In the genomic region with DNA sequence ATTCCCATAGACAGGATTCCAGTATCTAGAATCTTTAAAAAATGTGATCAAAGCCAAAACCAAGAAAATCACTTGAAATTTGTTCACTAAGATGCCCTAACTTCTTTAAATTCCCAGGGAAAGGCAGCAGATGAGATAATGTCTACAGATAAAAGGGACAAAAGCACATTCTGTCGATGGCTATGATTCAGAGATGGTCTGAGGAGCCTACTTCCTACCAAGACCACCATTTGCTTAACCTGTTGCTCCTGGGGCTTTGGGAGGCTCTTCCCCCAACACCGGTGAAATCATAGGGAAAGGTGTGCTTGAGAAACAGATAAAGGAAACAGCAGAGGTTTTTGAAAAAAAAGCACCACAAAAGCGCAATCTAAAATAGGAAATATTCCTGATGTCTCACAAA, we compare ENCODE assay signal across 2 cellular contexts.
TF ChIP-seq lines count a peak whose summit lies in the region.

No MANE protein-coding gene starts in this region.

TF ChIP-seq in GM12878, 131 proteins besides CTCF, POLR2A, EP300 and RAD21 (continued from another document):
- TF ChIP-seq, protein P1, sequence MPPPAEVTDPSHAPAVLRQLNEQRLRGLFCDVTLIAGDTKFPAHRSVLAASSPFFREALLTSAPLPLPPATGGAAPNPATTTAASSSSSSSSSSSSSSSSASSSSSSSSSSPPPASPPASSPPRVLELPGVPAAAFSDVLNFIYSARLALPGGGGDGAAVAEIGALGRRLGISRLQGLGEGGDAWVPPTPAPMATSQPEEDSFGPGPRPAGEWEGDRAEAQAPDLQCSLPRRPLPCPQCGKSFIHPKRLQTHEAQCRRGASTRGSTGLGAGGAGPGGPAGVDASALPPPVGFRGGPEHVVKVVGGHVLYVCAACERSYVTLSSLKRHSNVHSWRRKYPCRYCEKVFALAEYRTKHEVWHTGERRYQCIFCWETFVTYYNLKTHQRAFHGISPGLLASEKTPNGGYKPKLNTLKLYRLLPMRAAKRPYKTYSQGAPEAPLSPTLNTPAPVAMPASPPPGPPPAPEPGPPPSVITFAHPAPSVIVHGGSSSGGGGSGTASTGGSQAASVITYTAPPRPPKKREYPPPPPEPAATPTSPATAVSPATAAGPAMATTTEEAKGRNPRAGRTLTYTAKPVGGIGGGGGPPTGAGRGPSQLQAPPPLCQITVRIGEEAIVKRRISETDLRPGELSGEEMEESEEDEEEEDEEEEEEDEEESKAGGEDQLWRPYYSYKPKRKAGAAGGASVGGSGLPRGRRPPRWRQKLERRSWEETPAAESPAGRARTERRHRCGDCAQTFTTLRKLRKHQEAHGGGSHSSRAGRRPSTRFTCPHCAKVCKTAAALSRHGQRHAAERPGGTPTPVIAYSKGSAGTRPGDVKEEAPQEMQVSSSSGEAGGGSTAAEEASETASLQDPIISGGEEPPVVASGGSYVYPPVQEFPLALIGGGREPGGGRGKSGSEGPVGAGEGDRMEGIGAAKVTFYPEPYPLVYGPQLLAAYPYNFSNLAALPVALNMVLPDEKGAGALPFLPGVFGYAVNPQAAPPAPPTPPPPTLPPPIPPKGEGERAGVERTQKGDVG (CRISPR knock-in tag; IDR thresholded peaks at IDR 0.05) = no peak
- TF ChIP-seq WRNIP1 (IDR thresholded peaks at IDR 0.05; ENCODE audit: borderline replicate concordance, low read depth, low read length) (no peak), SIN3A (IDR thresholded peaks at IDR 0.05; ENCODE audit: low read depth, low read length) (no peak), CHD2 (IDR thresholded peaks at IDR 0.05; ENCODE audit: borderline replicate concordance, low read depth, low read length) (no peak), TCF12 (IDR thresholded peaks at IDR 0.05; ENCODE audit: low read depth, low read length) (no peak)
- TF ChIP-seq, protein P2, sequence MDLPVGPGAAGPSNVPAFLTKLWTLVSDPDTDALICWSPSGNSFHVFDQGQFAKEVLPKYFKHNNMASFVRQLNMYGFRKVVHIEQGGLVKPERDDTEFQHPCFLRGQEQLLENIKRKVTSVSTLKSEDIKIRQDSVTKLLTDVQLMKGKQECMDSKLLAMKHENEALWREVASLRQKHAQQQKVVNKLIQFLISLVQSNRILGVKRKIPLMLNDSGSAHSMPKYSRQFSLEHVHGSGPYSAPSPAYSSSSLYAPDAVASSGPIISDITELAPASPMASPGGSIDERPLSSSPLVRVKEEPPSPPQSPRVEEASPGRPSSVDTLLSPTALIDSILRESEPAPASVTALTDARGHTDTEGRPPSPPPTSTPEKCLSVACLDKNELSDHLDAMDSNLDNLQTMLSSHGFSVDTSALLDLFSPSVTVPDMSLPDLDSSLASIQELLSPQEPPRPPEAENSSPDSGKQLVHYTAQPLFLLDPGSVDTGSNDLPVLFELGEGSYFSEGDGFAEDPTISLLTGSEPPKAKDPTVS (IDR thresholded peaks at IDR 0.05; ENCODE audit: low read depth, low read length) = no peak
- TF ChIP-seq, protein P3, sequence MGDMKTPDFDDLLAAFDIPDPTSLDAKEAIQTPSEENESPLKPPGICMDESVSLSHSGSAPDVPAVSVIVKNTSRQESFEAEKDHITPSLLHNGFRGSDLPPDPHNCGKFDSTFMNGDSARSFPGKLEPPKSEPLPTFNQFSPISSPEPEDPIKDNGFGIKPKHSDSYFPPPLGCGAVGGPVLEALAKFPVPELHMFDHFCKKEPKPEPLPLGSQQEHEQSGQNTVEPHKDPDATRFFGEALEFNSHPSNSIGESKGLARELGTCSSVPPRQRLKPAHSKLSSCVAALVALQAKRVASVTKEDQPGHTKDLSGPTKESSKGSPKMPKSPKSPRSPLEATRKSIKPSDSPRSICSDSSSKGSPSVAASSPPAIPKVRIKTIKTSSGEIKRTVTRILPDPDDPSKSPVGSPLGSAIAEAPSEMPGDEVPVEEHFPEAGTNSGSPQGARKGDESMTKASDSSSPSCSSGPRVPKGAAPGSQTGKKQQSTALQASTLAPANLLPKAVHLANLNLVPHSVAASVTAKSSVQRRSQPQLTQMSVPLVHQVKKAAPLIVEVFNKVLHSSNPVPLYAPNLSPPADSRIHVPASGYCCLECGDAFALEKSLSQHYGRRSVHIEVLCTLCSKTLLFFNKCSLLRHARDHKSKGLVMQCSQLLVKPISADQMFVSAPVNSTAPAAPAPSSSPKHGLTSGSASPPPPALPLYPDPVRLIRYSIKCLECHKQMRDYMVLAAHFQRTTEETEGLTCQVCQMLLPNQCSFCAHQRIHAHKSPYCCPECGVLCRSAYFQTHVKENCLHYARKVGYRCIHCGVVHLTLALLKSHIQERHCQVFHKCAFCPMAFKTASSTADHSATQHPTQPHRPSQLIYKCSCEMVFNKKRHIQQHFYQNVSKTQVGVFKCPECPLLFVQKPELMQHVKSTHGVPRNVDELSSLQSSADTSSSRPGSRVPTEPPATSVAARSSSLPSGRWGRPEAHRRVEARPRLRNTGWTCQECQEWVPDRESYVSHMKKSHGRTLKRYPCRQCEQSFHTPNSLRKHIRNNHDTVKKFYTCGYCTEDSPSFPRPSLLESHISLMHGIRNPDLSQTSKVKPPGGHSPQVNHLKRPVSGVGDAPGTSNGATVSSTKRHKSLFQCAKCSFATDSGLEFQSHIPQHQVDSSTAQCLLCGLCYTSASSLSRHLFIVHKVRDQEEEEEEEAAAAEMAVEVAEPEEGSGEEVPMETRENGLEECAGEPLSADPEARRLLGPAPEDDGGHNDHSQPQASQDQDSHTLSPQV (IDR thresholded peaks at IDR 0.05) = no peak

TF ChIP-seq in HepG2, 621 proteins besides CTCF, POLR2A, EP300 and RAD21:
- no peak for TF ChIP-seq HCFC1 (IDR thresholded peaks at IDR 0.05; ENCODE audit: low read depth, low read length)
- no peak for TF ChIP-seq ZNF746 (CRISPR knock-in tag; IDR thresholded peaks at IDR 0.05)
- TF ChIP-seq ZNF383 (CRISPR knock-in tag; IDR thresholded peaks at IDR 0.05; ENCODE audit: borderline replicate concordance) = no peak
- TF ChIP-seq MAFF (IDR thresholded peaks at IDR 0.05; ENCODE audit: low read depth, low read length) = no peak
- TF ChIP-seq SKI (IDR thresholded peaks at IDR 0.05; ENCODE audit: partially characterized antibody) = no peak
- TF ChIP-seq MTA1 (CRISPR knock-in tag; IDR thresholded peaks at IDR 0.05; ENCODE audit: borderline replicate concordance) = no peak
- no peak for TF ChIP-seq MLLT10 (CRISPR knock-in tag; IDR thresholded peaks at IDR 0.05)
- no peak for TF ChIP-seq ELF1 (CRISPR knock-in tag; IDR thresholded peaks at IDR 0.05)
- TF ChIP-seq ZNF468 (CRISPR knock-in tag; IDR thresholded peaks at IDR 0.05) = no peak
- no peak for TF ChIP-seq PPARG (CRISPR knock-in tag; conservative IDR thresholded peaks at IDR 0.05)
- no peak for TF ChIP-seq ZNF496 (CRISPR knock-in tag; IDR thresholded peaks at IDR 0.05; ENCODE audit: insufficient replicate concordance)
- TF ChIP-seq, protein P4, sequence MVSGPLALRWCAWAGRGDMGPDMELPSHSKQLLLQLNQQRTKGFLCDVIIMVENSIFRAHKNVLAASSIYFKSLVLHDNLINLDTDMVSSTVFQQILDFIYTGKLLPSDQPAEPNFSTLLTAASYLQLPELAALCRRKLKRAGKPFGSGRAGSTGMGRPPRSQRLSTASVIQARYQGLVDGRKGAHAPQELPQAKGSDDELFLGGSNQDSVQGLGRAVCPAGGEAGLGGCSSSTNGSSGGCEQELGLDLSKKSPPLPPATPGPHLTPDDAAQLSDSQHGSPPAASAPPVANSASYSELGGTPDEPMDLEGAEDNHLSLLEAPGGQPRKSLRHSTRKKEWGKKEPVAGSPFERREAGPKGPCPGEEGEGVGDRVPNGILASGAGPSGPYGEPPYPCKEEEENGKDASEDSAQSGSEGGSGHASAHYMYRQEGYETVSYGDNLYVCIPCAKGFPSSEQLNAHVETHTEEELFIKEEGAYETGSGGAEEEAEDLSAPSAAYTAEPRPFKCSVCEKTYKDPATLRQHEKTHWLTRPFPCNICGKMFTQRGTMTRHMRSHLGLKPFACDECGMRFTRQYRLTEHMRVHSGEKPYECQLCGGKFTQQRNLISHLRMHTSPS (CRISPR knock-in tag; IDR thresholded peaks at IDR 0.05; ENCODE audit: low read depth) = no peak
- TF ChIP-seq, protein P5, sequence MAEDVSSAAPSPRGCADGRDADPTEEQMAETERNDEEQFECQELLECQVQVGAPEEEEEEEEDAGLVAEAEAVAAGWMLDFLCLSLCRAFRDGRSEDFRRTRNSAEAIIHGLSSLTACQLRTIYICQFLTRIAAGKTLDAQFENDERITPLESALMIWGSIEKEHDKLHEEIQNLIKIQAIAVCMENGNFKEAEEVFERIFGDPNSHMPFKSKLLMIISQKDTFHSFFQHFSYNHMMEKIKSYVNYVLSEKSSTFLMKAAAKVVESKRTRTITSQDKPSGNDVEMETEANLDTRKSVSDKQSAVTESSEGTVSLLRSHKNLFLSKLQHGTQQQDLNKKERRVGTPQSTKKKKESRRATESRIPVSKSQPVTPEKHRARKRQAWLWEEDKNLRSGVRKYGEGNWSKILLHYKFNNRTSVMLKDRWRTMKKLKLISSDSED (CRISPR knock-in tag; IDR thresholded peaks at IDR 0.05) = no peak
